In the genomic region with DNA sequence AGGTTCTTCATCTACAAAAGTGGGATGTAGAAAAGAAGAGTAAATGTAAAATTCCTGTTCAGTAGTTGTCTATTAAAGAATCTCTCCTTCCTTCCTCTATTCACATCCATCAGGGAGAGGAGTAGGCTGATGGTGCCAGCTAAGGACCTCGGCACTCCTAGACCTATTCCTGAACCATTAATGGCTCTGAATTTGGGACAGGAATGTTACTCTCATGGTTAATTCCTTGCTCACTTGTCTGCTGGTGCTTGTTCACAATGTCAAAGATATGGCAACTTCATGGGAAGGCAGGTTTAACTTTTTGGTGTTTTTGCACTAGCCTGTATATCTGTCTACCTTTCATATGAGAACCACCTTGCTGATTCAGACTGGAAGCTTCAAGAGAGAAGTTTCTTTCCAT, we compare ENCODE assay signal across 16 cellular contexts.
A peak's percentile ranks its signal among the peaks of the same experiment; 100 is the strongest.
DNase-seq lines count a peak whose midpoint lies in the region; ATAC-seq and TF ChIP-seq lines count a peak whose summit lies in the region.
"Had no signal": no experiment of that assay in that cellular context is flagged by ENCODE, and none has a peak within 500 bp of the region (broad histone marks: within the 10 kb centered on the region; RNA-seq: fewer than 3 reads in every experiment).

No MANE protein-coding gene starts in this region.

- peaks cover 23% of the 10 kb centered on the region for H3K4me1 Mint-ChIP-seq in stimulated activated naive CD8-positive, alpha-beta T cell treated with anti-CD3 and anti-CD28 coated beads, Interleukin-15, Interleukin-2, amounts not matched to agents 100 ng/mL and 50 ng/mL, for 24 hours (ENCODE audit: low read depth)
- no peaks in the 10 kb centered on the region for H3K4me1 Mint-ChIP-seq in stimulated activated naive CD8-positive, alpha-beta T cell treated with anti-CD3 and anti-CD28 coated beads, Interleukin-15, amount 100 ng/mL, for 72 hours
- H3K4me1 Mint-ChIP-seq in memory B cell = peaks cover 48% of the 10 kb centered on the region

- TF ChIP-seq POLR2A in right lobe of liver (IDR thresholded peaks at IDR 0.05) = no peak
- TF ChIP-seq POLR2A in stomach (IDR thresholded peaks at IDR 0.05) = no peak

- DNase-seq in stimulated activated naive CD8-positive, alpha-beta T cell treated with anti-CD3 and anti-CD28 coated beads, Interleukin-15, amount 100 ng/mL, for 72 hours = no peak
- no peak for DNase-seq in memory B cell (ENCODE audit: low spot score in 2 of 2)
- DNase-seq in right lobe of liver = no peak
- DNase-seq in NCI-H748 treated with DMSO at 0.1 percent for 48 hours (lab: John Stamatoyannopoulos, UW) = no peak
- DNase-seq in stomach = no peak
- DNase-seq: C1 segment of cervical spinal cord, DMS 273 treated with DMSO at 0.1 percent for 48 hours, IMR-90, Kasumi-1, MM.1S, NCI-H1105, NCI-H2081, SHP77 had no signal

- H3K4me1 ChIP-seq in right lobe of liver = no peaks in the 10 kb centered on the region
- peaks cover 0 to 18% (median 12%) of the 10 kb centered on the region in 4 donors for H3K4me1 ChIP-seq in stomach

- no peak overlapping the region for H3K4me3 ChIP-seq in right lobe of liver
- H3K4me3 ChIP-seq in stomach = no peak overlapping the region
- H3K4me3 ChIP-seq: SK-N-MC had no signal

- no peak for TF ChIP-seq EP300 in stomach (IDR thresholded peaks at IDR 0.05)

- H3K4me3 Mint-ChIP-seq in stimulated activated naive CD8-positive, alpha-beta T cell treated with anti-CD3 and anti-CD28 coated beads, Interleukin-15, Interleukin-2, amounts not matched to agents 100 ng/mL and 50 ng/mL, for 24 hours = no peak overlapping the region
- H3K4me3 Mint-ChIP-seq in stimulated activated naive CD8-positive, alpha-beta T cell treated with anti-CD3 and anti-CD28 coated beads, Interleukin-15, amount 100 ng/mL, for 72 hours = no peak overlapping the region
- H3K4me3 Mint-ChIP-seq in memory B cell = no peak overlapping the region

- 100% methylated on average over 1 of the region's 1 CpG for WGBS in right lobe of liver (ENCODE audit: insufficient coverage, low coverage, low lambda C conversion rate, missing lambda C conversion rate)
- WGBS in stomach, 5 donors = 88 to 100% (median 96%) methylated on average over 1 of the region's 1 CpG

- H3K27ac ChIP-seq in KOPT-K1 (ENCODE audit: low read depth, low read length, poor library complexity, severe bottlenecking) = peak overlapping the region; percentile 83
- H3K27ac ChIP-seq in right lobe of liver = no peak overlapping the region
- no peak overlapping the region for H3K27ac ChIP-seq in stomach
- H3K27ac ChIP-seq: SK-N-MC had no signal

- TF ChIP-seq CTCF in right lobe of liver (IDR thresholded peaks at IDR 0.05) (no peak), stomach (IDR thresholded peaks at IDR 0.05) (no peak)

- intact Hi-C loops in right lobe of liver (cut with DNase I) (no loop called here), stomach (cut with DNase I; ENCODE audit: low total_unique reads) (no loop called here)

- no peak for ATAC-seq in stimulated activated naive CD8-positive, alpha-beta T cell treated with anti-CD3 and anti-CD28 coated beads, Interleukin-15, amount 100 ng/mL, for 72 hours
- no peak for ATAC-seq in memory B cell (ENCODE audit: low read depth)
- no peak for ATAC-seq in right lobe of liver

- H3K27me3 ChIP-seq in right lobe of liver (no peaks in the 10 kb centered on the region), stomach (no peaks in the 10 kb centered on the region)

- H3K27ac Mint-ChIP-seq in stimulated activated naive CD8-positive, alpha-beta T cell treated with anti-CD3 and anti-CD28 coated beads, Interleukin-15, Interleukin-2, amounts not matched to agents 100 ng/mL and 50 ng/mL, for 24 hours = peak overlapping the region; percentile 68
- H3K27ac Mint-ChIP-seq in stimulated activated naive CD8-positive, alpha-beta T cell treated with anti-CD3 and anti-CD28 coated beads, Interleukin-15, amount 100 ng/mL, for 72 hours = no peak overlapping the region
- H3K27ac Mint-ChIP-seq in memory B cell = peak overlapping the region; percentile 99

- no peaks in the 10 kb centered on the region for H3K36me3 Mint-ChIP-seq in stimulated activated naive CD8-positive, alpha-beta T cell treated with anti-CD3 and anti-CD28 coated beads, Interleukin-15, Interleukin-2, amounts not matched to agents 100 ng/mL and 50 ng/mL, for 24 hours (ENCODE audit: low read depth)
- H3K36me3 Mint-ChIP-seq in memory B cell = no peaks in the 10 kb centered on the region

- no peaks in the 10 kb centered on the region for H3K36me3 ChIP-seq in KOPT-K1 (ENCODE audit: insufficient read depth, low read length)
- H3K36me3 ChIP-seq in right lobe of liver = no peaks in the 10 kb centered on the region
- H3K36me3 ChIP-seq in stomach = no peaks in the 10 kb centered on the region

- H3K27me3 Mint-ChIP-seq in stimulated activated naive CD8-positive, alpha-beta T cell treated with anti-CD3 and anti-CD28 coated beads, Interleukin-15, Interleukin-2, amounts not matched to agents 100 ng/mL and 50 ng/mL, for 24 hours = no peaks in the 10 kb centered on the region
- no peaks in the 10 kb centered on the region for H3K27me3 Mint-ChIP-seq in stimulated activated naive CD8-positive, alpha-beta T cell treated with anti-CD3 and anti-CD28 coated beads, Interleukin-15, amount 100 ng/mL, for 72 hours
- no peaks in the 10 kb centered on the region for H3K27me3 Mint-ChIP-seq in memory B cell

- no peaks in the 10 kb centered on the region for H3K9me3 Mint-ChIP-seq in stimulated activated naive CD8-positive, alpha-beta T cell treated with anti-CD3 and anti-CD28 coated beads, Interleukin-15, Interleukin-2, amounts not matched to agents 100 ng/mL and 50 ng/mL, for 24 hours
- no peaks in the 10 kb centered on the region for H3K9me3 Mint-ChIP-seq in stimulated activated naive CD8-positive, alpha-beta T cell treated with anti-CD3 and anti-CD28 coated beads, Interleukin-15, amount 100 ng/mL, for 72 hours
- no peaks in the 10 kb centered on the region for H3K9me3 Mint-ChIP-seq in memory B cell

- H3K9me3 ChIP-seq in KOPT-K1 (ENCODE audit: insufficient read depth, low read length, poor library complexity, severe bottlenecking) = no peaks in the 10 kb centered on the region
- no peaks in the 10 kb centered on the region for H3K9me3 ChIP-seq in right lobe of liver
- H3K9me3 ChIP-seq in stomach = no peaks in the 10 kb centered on the region

Comparison
In these comparisons a context has a peak if more than half of its experiments do, and no peak if none do; other contexts are left out.
1. H3K27ac Mint-ChIP-seq: peak in stimulated activated naive CD8-positive, alpha-beta T cell treated with anti-CD3 and anti-CD28 coated beads, Interleukin-15, Interleukin-2, amounts not matched to agents 100 ng/mL and 50 ng/mL, for 24 hours (single experiment) and memory B cell (single experiment); none in stimulated activated naive CD8-positive, alpha-beta T cell treated with anti-CD3 and anti-CD28 coated beads, Interleukin-15, amount 100 ng/mL, for 72 hours (0 of 2).